24 cellular contexts compared by ENCODE assay signal in the genomic region with DNA sequence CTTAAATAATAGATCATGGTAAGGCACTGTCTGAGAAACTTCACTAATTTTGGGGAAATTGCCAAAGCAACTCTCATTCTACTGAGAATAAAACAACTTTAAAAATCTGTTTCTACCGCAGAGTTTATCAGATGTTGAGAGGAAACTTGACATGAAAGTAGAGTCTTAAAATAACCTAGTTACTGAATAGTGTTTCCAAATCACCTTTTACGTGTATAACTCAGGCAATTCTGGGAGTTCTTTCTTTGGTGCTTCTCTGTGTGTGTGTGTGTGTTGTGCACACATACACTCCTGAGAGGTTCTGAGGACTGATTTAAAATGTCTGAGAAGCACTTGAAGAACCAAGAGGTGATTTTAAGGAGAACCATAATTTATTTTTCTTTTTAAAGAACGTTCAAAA.
"Had no signal": no experiment of that assay in that cellular context is flagged by ENCODE, and none has a peak within 500 bp of the region (broad histone marks: within the 10 kb centered on the region; RNA-seq: fewer than 3 reads in every experiment).

No MANE protein-coding gene starts in this region.

- H3K9me3 ChIP-seq: adrenal gland, MG63 had no signal

- H3K27ac Mint-ChIP-seq: activated CD8-positive, alpha-beta T cell treated with anti-CD3 and anti-CD28 coated beads for 36 hours; activated T-cell treated with anti-CD3 and anti-CD28 coated beads, Interleukin-2, amount 50 U/mL, for 72 hours; IgD-negative memory B cell had no signal

- DNase-seq: activated CD4-positive, alpha-beta T cell treated with anti-CD3 and anti-CD28 coated beads for 4 hours; activated CD8-positive, alpha-beta memory T cell treated with anti-CD3 and anti-CD28 coated beads, Interleukin-2, amount 50 U/mL, for 4 hours; activated CD8-positive, alpha-beta T cell treated with anti-CD3 and anti-CD28 coated beads for 36 hours; activated T-cell treated with anti-CD3 and anti-CD28 coated beads, Interleukin-2, amount 50 U/mL, for 72 hours; adrenal gland; anterior cingulate cortex; cerebellar nuclear complex; KG1; MG63; NCI-H1105 treated with DMSO at 0.1 percent for 48 hours; NCI-H1436 treated with DMSO at 0.1 percent for 48 hours; NCI-H187; NCI-H2081; NCI-H446 treated with DMSO at 0.1 percent for 48 hours; NCI-H526; NCI-H774; OCI-M1; RPMI8226; T-helper 1 cell had no signal

- H3K27me3 ChIP-seq: adrenal gland had no signal

- ATAC-seq: activated CD4-positive, CD25-positive, alpha-beta regulatory T cell treated with anti-CD3 and anti-CD28 coated beads, Interleukin-2, amount 50 U/mL, for 24 hours; activated CD8-positive, alpha-beta T cell treated with anti-CD3 and anti-CD28 coated beads for 36 hours; activated T-cell treated with anti-CD3 and anti-CD28 coated beads, Interleukin-2, amount 50 U/mL, for 72 hours; Panc1; Right ventricle myocardium inferior had no signal

- H3K36me3 ChIP-seq: adrenal gland, MG63 had no signal

- H3K4me3 ChIP-seq: adrenal gland, MG63, SK-N-MC had no signal

- H3K27ac ChIP-seq: adrenal gland, SK-N-MC had no signal

- H3K4me1 Mint-ChIP-seq: IgD-negative memory B cell had no signal

- H3K4me3 Mint-ChIP-seq: activated CD8-positive, alpha-beta T cell treated with anti-CD3 and anti-CD28 coated beads for 36 hours; activated T-cell treated with anti-CD3 and anti-CD28 coated beads, Interleukin-2, amount 50 U/mL, for 72 hours had no signal

- H3K9me3 Mint-ChIP-seq: activated CD8-positive, alpha-beta T cell treated with anti-CD3 and anti-CD28 coated beads for 36 hours; activated T-cell treated with anti-CD3 and anti-CD28 coated beads, Interleukin-2, amount 50 U/mL, for 72 hours; IgD-negative memory B cell had no signal
